In genomic region chr11:45339754-45340519, GRCh38 we compare ENCODE assay signal across 8 cellular contexts. TPM values are rescaled to one million over a fixed set of nuclear protein-coding genes. Genes with fewer than 3 reads are reported as not detected.
DNase-seq lines count a peak whose midpoint lies in the region; ATAC-seq lines count a peak whose summit lies in the region.

No MANE protein-coding gene starts in this region.

- H3K27ac Mint-ChIP-seq in activated CD4-positive, alpha-beta memory T cell treated with anti-CD3 and anti-CD28 coated beads, Interleukin-2, amount 10 ng/mL, durations not matched to agents 7 days and 5 days = no peak overlapping the region

- no peaks in the 10 kb centered on the region for H3K36me3 Mint-ChIP-seq in activated CD4-positive, alpha-beta memory T cell treated with anti-CD3 and anti-CD28 coated beads, Interleukin-2, amount 10 ng/mL, durations not matched to agents 7 days and 5 days (ENCODE audit: low read depth)

- H3K9me3 Mint-ChIP-seq in activated CD4-positive, alpha-beta memory T cell treated with anti-CD3 and anti-CD28 coated beads, Interleukin-2, amount 10 ng/mL, durations not matched to agents 7 days and 5 days = no peaks in the 10 kb centered on the region

- peak overlapping the region; percentile 47 for H3K4me3 Mint-ChIP-seq in activated CD4-positive, alpha-beta memory T cell treated with anti-CD3 and anti-CD28 coated beads, Interleukin-2, amount 10 ng/mL, durations not matched to agents 7 days and 5 days

- DNase-seq in CMK (ENCODE audit: low read depth) (peak; percentile 86), NCI-H82 (lab: John Stamatoyannopoulos, UW) (peak; percentile 95), ecto neural progenitor cell (ENCODE audit: low spot score) (peak; percentile 98), lung microvascular endothelial cell (ENCODE audit: low read depth in 2 of 2) (peak; percentile 81 to 82)
- peak; percentile 92 for DNase-seq in activated CD4-positive, alpha-beta memory T cell treated with anti-CD3 and anti-CD28 coated beads, Interleukin-2, amount 10 ng/mL, durations not matched to agents 7 days and 5 days
- peak; percentile 88 for DNase-seq in stimulated activated CD8-positive, alpha-beta memory T cell treated with anti-CD3 and anti-CD28 coated beads, Interleukin-12 subunit alpha, Interleukin-12 subunit beta, amount 100 ng/mL, for 1 hour (ENCODE audit: low read depth)

- H3K4me1 Mint-ChIP-seq in activated CD4-positive, alpha-beta memory T cell treated with anti-CD3 and anti-CD28 coated beads, Interleukin-2, amount 10 ng/mL, durations not matched to agents 7 days and 5 days = peaks cover 12% of the 10 kb centered on the region

- POLR2A ChIA-PET in activated CD4-positive, alpha-beta memory T cell treated with anti-CD3 and anti-CD28 coated beads, Interleukin-2, amount 10 ng/mL, durations not matched to agents 7 days and 5 days (lab: Charles Lee) = no interaction called here

- CTCF ChIA-PET in activated CD4-positive, alpha-beta memory T cell treated with anti-CD3 and anti-CD28 coated beads, Interleukin-2, amount 10 ng/mL, durations not matched to agents 7 days and 5 days (lab: Charles Lee) = interaction anchor here (0.7 to 2.3 kb wide), 10 partner anchors 9 to 432 kb away, joined by 3 to 10 read pairs (median 4); no protein-coding TSS in a partner anchor

- peaks cover 20% of the 10 kb centered on the region for H3K27me3 Mint-ChIP-seq in activated CD4-positive, alpha-beta memory T cell treated with anti-CD3 and anti-CD28 coated beads, Interleukin-2, amount 10 ng/mL, durations not matched to agents 7 days and 5 days

- ATAC-seq in GM19463 (IDR thresholded peaks at IDR 0.05; ENCODE audit: unreplicated experiment) = peak; percentile 93
- peak; percentile 98 for ATAC-seq in HG03571 (IDR thresholded peaks at IDR 0.05; ENCODE audit: unreplicated experiment)

RNA-seq across cellular contexts. Expression of gene SYT13, which starts 53.8 kb away (rescaled TPM):
- not detected for total RNA-seq in activated CD4-positive, alpha-beta memory T cell treated with anti-CD3 and anti-CD28 coated beads, Interleukin-2, amount 10 ng/mL, durations not matched to agents 7 days and 5 days
- total RNA-seq in lung microvascular endothelial cell = under 0.01 TPM in 2 replicates

Comparison
In these comparisons a context has a peak if more than half of its experiments do, and no peak if none do; other contexts are left out.
1. Peak in every context shown above with its lines: DNase-seq and ATAC-seq.